In genomic region chr1:180584869-180585268, GRCh38 we compare ENCODE assay signal across 17 cellular contexts. TPM values are rescaled to one million over a fixed set of nuclear protein-coding genes. Genes with fewer than 3 reads are reported as not detected.
A peak's percentile ranks its signal among the peaks of the same experiment; 100 is the strongest.
DNase-seq lines count a peak whose midpoint lies in the region; ATAC-seq and TF ChIP-seq lines count a peak whose summit lies in the region.
"Had no signal": no experiment of that assay in that cellular context is flagged by ENCODE, and none has a peak within 500 bp of the region (broad histone marks: within the 10 kb centered on the region; RNA-seq: fewer than 3 reads in every experiment).

No MANE protein-coding gene starts in this region.

- peaks cover 27% of the 10 kb centered on the region for H3F3A ChIP-seq in GM23248 (ENCODE audit: insufficient read depth)

- H3K36me3 ChIP-seq in CD8-positive, alpha-beta memory T cell (ENCODE audit: insufficient read depth, low read length): no peaks in the 10 kb centered on the region
- no peaks in the 10 kb centered on the region for H3K36me3 ChIP-seq in GM23248 (ENCODE audit: low read depth)
- H3K36me3 ChIP-seq: BLaER1, heart left ventricle, thyroid gland had no signal

- no peak overlapping the region for H3K27ac Mint-ChIP-seq in CD8-positive, alpha-beta memory T cell
- H3K27ac Mint-ChIP-seq in activated naive CD8-positive, alpha-beta T cell treated with anti-CD3 and anti-CD28 coated beads, Interleukin-2, amount 50 U/mL, for 24 hours: peak overlapping the region; percentile 75
- peak overlapping the region; percentile 90 for H3K27ac Mint-ChIP-seq in nephron progenitor cell
- H3K27ac Mint-ChIP-seq: H9 had no signal

- CTCF ChIA-PET in CD8-positive, alpha-beta memory T cell (lab: Charles Lee): no interaction called here

- H3K36me3 Mint-ChIP-seq in CD8-positive, alpha-beta memory T cell: no peaks in the 10 kb centered on the region
- H3K36me3 Mint-ChIP-seq in activated naive CD8-positive, alpha-beta T cell treated with anti-CD3 and anti-CD28 coated beads, Interleukin-2, amount 50 U/mL, for 24 hours (ENCODE audit: low read depth): no peaks in the 10 kb centered on the region
- no peaks in the 10 kb centered on the region for H3K36me3 Mint-ChIP-seq in nephron progenitor cell (ENCODE audit: low read depth)

- H3K9me3 Mint-ChIP-seq in CD8-positive, alpha-beta memory T cell: peaks cover 0 to 13% (median 6%) of the 10 kb centered on the region in 5 donors
- peaks cover 13% of the 10 kb centered on the region for H3K9me3 Mint-ChIP-seq in activated naive CD8-positive, alpha-beta T cell treated with anti-CD3 and anti-CD28 coated beads, Interleukin-2, amount 50 U/mL, for 24 hours
- peaks cover 14% of the 10 kb centered on the region for H3K9me3 Mint-ChIP-seq in nephron progenitor cell

- POLR2A ChIA-PET in CD8-positive, alpha-beta memory T cell (lab: Charles Lee): no interaction called here

- peaks cover 0 to 9% (median 0%) of the 10 kb centered on the region in 3 donors for H3K4me1 Mint-ChIP-seq in CD8-positive, alpha-beta memory T cell
- H3K4me1 Mint-ChIP-seq in activated naive CD8-positive, alpha-beta T cell treated with anti-CD3 and anti-CD28 coated beads, Interleukin-2, amount 50 U/mL, for 24 hours: peaks cover 20% of the 10 kb centered on the region
- peaks cover 48% of the 10 kb centered on the region for H3K4me1 Mint-ChIP-seq in nephron progenitor cell

- H3K4me2 ChIP-seq in GM23248 (ENCODE audit: unreplicated experiment): no peak overlapping the region
- H3K4me2 ChIP-seq: BLaER1 had no signal

- ATAC-seq in activated naive CD8-positive, alpha-beta T cell treated with anti-CD3 and anti-CD28 coated beads, Interleukin-2, amount 50 U/mL, for 24 hours: no peak
- ATAC-seq in GM18870 (IDR thresholded peaks at IDR 0.05; ENCODE audit: unreplicated experiment): no peak
- ATAC-seq: heart left ventricle had no signal

- peak overlapping the region; percentile 74 for H2AFZ ChIP-seq in GM23248

- H3K4me3 ChIP-seq in CD8-positive, alpha-beta memory T cell (ENCODE audit: low read length): no peak overlapping the region
- no peak overlapping the region for H3K4me3 ChIP-seq in GM23248
- H3K4me3 ChIP-seq: BLaER1, heart left ventricle, thyroid gland had no signal

- no peak overlapping the region for H3K4me3 Mint-ChIP-seq in CD8-positive, alpha-beta memory T cell
- no peak overlapping the region for H3K4me3 Mint-ChIP-seq in activated naive CD8-positive, alpha-beta T cell treated with anti-CD3 and anti-CD28 coated beads, Interleukin-2, amount 50 U/mL, for 24 hours
- peak overlapping the region; percentile 14 for H3K4me3 Mint-ChIP-seq in nephron progenitor cell
- H3K4me3 Mint-ChIP-seq: H9 had no signal

- H3K27ac ChIP-seq in CD8-positive, alpha-beta memory T cell (ENCODE audit: low read depth, low read length): peak overlapping the region; percentile 68
- peak overlapping the region; percentile 54; the same call in 1 of the 2 replicates for H3K27ac ChIP-seq in GM23248
- H3K27ac ChIP-seq: BLaER1, heart left ventricle had no signal

- no peaks in the 10 kb centered on the region for H3K27me3 ChIP-seq in CD8-positive, alpha-beta memory T cell (ENCODE audit: insufficient read depth, low read length, poor library complexity, severe bottlenecking)
- no peaks in the 10 kb centered on the region for H3K27me3 ChIP-seq in GM23248 (replicated peaks; ENCODE audit: insufficient read depth)
- H3K27me3 ChIP-seq: BLaER1, heart left ventricle, thyroid gland had no signal

- TF ChIP-seq CTCF in nephron progenitor cell (IDR thresholded peaks at IDR 0.05): no peak

- no peaks in the 10 kb centered on the region for H3K9me3 ChIP-seq in CD8-positive, alpha-beta memory T cell (ENCODE audit: low read length)
- H3K9me3 ChIP-seq in GM23248 (ENCODE audit: low read depth): no peaks in the 10 kb centered on the region
- H3K9me3 ChIP-seq: BLaER1, thyroid gland had no signal

- WGBS in GM23248 (ENCODE audit: low coverage in 1 of 2, low lambda C conversion rate in 2 of 2, missing lambda C conversion rate in 2 of 2), 2 experiments: 63 to 75% methylated on average over 8 of the region's 8 CpGs

- H3K79me2 ChIP-seq in GM23248 (ENCODE audit: insufficient read depth): no peaks in the 10 kb centered on the region

- in situ Hi-C loops in GM23248 (cut with MboI): no loop called here

- H3K4me1 ChIP-seq in CD8-positive, alpha-beta memory T cell (ENCODE audit: insufficient read depth, low read length): no peaks in the 10 kb centered on the region
- H3K4me1 ChIP-seq in GM23248 (ENCODE audit: insufficient read depth): peaks cover 36% of the 10 kb centered on the region
- H3K4me1 ChIP-seq: BLaER1 had no signal

- no peaks in the 10 kb centered on the region for H4K20me1 ChIP-seq in GM23248 (ENCODE audit: insufficient read depth)
- H4K20me1 ChIP-seq: BLaER1 had no signal

- DNase-seq in CD8-positive, alpha-beta memory T cell: no peak
- DNase-seq in GM23248: no peak
- no peak for DNase-seq in activated naive CD8-positive, alpha-beta T cell treated with anti-CD3 and anti-CD28 coated beads, Interleukin-2, amount 50 U/mL, for 24 hours
- no peak for DNase-seq in nephron progenitor cell
- no peak for DNase-seq in NCI-H2081 (lab: John Stamatoyannopoulos, UW)
- no peak for DNase-seq in NCI-H226
- DNase-seq: activated gamma-delta T cell treated with Interleukin-2 at 50 U/mL for 16 hours; caudate nucleus; H9; heart left ventricle; NCI-H446 treated with DMSO at 0.1 percent for 48 hours; SIG-M5; stimulated activated CD4-positive, alpha-beta T cell treated with anti-CD3 and anti-CD28 coated beads, Interleukin-4, amount 100 ng/mL, for 1 hour; T1000; thyroid gland had no signal

- no peaks in the 10 kb centered on the region for H3K9me2 ChIP-seq in GM23248 (ENCODE audit: insufficient read depth)

- peaks cover 3 to 16% of the 10 kb centered on the region in 2 donors for H3K27me3 Mint-ChIP-seq in CD8-positive, alpha-beta memory T cell
- H3K27me3 Mint-ChIP-seq in activated naive CD8-positive, alpha-beta T cell treated with anti-CD3 and anti-CD28 coated beads, Interleukin-2, amount 50 U/mL, for 24 hours: no peaks in the 10 kb centered on the region
- H3K27me3 Mint-ChIP-seq in nephron progenitor cell (ENCODE audit: low read depth, poor library complexity): peaks cover 6% of the 10 kb centered on the region

- H3K9ac ChIP-seq in GM23248: peak overlapping the region; percentile 26; the same call in 1 of the 2 replicates
- H3K9ac ChIP-seq: BLaER1 had no signal

RNA-seq across cellular contexts. Expression of gene OVAAL, which starts 26.1 kb away (rescaled TPM):
- not detected for total RNA-seq in CD8-positive, alpha-beta memory T cell
- polyA plus RNA-seq in CD8-positive, alpha-beta memory T cell: not detected
- not detected in 2 replicates for total RNA-seq in GM23248 (2014; rRNA removed; shearing (Covaris generic))
- polyA plus RNA-seq in GM23248 (2016; fragmentation: Nextera tagmentation; extraction: Ambion mirVana): not detected in 2 replicates
- total RNA-seq: H9, thyroid gland had no signal

RNA-seq across cellular contexts. Expression of gene XPR1, which starts 47.0 kb away (rescaled TPM):
- 10 to 100 TPM; 20.8 to 23.2 TPM for total RNA-seq in CD8-positive, alpha-beta memory T cell
- polyA plus RNA-seq in CD8-positive, alpha-beta memory T cell: 7.6 TPM
- total RNA-seq in GM23248 (2014; rRNA removed; shearing (Covaris generic)): 11.9 and 15.6 TPM in 2 replicates
- polyA plus RNA-seq in GM23248 (2016; fragmentation: Nextera tagmentation; extraction: Ambion mirVana): 4.9 and 5.4 TPM in 2 replicates

Comparison
In these comparisons a context has a peak if more than half of its experiments do, and no peak if none do; other contexts are left out.
1. H3K27ac Mint-ChIP-seq: peak in activated naive CD8-positive, alpha-beta T cell treated with anti-CD3 and anti-CD28 coated beads, Interleukin-2, amount 50 U/mL, for 24 hours (single experiment) and nephron progenitor cell (single experiment); none in CD8-positive, alpha-beta memory T cell (0 of 8).